In the genomic region with DNA sequence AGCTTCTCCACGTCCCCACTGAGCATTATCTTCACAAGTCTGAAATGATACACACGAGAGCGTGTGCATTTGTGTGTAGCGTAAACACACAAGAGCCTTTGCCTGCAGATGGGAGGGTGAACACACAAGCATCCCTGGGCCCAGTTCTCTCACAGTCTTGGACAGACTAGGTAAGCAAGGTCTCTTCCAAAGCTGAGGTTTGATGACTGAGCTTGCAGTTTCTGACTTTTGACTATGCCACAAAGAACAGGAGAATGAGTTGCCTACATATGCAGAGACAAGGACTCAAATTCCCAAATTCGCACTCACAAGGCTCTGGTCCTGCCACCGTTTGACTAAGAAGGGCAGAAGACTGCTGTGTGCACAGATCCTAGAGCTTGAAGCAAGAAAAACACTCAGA, we compare ENCODE assay signal across 10 cellular contexts. TPM values are rescaled to one million over a fixed set of nuclear protein-coding genes. Genes with fewer than 3 reads are reported as not detected.
DNase-seq lines count a peak whose midpoint lies in the region; ATAC-seq and TF ChIP-seq lines count a peak whose summit lies in the region.
"Had no signal": no experiment of that assay in that cellular context is flagged by ENCODE, and none has a peak within 500 bp of the region (broad histone marks: within the 10 kb centered on the region; RNA-seq: fewer than 3 reads in every experiment).

No MANE protein-coding gene starts in this region.

- in situ Hi-C loops in ACHN (cut with HindIII; ENCODE audit: low pct_ligation_motif_present, low pct_unique_long_range_greater_than_20kb, low sequenced_read_pairs) = no loop called here

- peaks cover 22% of the 10 kb centered on the region for H3K36me3 ChIP-seq in neutrophil
- peaks cover 0 to 5% of the 10 kb centered on the region in 2 donors for H3K36me3 ChIP-seq in adrenal gland (replicated peaks in 1 of 2)

- H3K27ac Mint-ChIP-seq in T-helper 2 cell treated with Interferon-gamma antibody and Interleukin-4, amounts not matched to agents 5 μg/mL and 100 μg/mL, for 36 hours = no peak overlapping the region

- H3K27ac ChIP-seq in neutrophil (peak overlapping the region; percentile 47), adrenal gland (peak overlapping the region in 2 of 5 donors; percentile 77 to 83)

- DNase-seq in T-helper 2 cell treated with Interferon-gamma antibody and Interleukin-4, amounts not matched to agents 5 μg/mL and 100 μg/mL, for 36 hours (ENCODE audit: low spot score) = peak; percentile 15
- no peak for DNase-seq in ACHN
- no peak for DNase-seq in adrenal gland
- no peak for DNase-seq in NCI-H146 treated with DMSO at 0.1 percent for 48 hours (lab: John Stamatoyannopoulos, UW; ENCODE audit: unreplicated experiment)
- DNase-seq: MV-4-11, PC-3 had no signal

- no peak for TF ChIP-seq POLR2A in adrenal gland (IDR thresholded peaks at IDR 0.05)

- H3K4me1 ChIP-seq in neutrophil (ENCODE audit: control insufficient read depth in 1 of 2, insufficient read depth in 1 of 2, low read depth in 1 of 2, low read length in 1 of 2) (peaks cover 36 to 53% of the 10 kb centered on the region in 2 experiments), adrenal gland (replicated peaks in 1 of 2) (peaks cover 0 to 58% of the 10 kb centered on the region in 2 donors)

- no peak for TF ChIP-seq CTCF in neutrophil (IDR thresholded peaks at IDR 0.05)
- no peak for TF ChIP-seq CTCF in adrenal gland (IDR thresholded peaks at IDR 0.05)

- intact Hi-C loops in adrenal gland (cut with DNase I) = no loop called here

- no peaks in the 10 kb centered on the region for H3K9me3 ChIP-seq in neutrophil
- H3K9me3 ChIP-seq in adrenal gland (replicated peaks in 1 of 3) = no peaks in the 10 kb centered on the region

- H3K27me3 Mint-ChIP-seq in T-helper 2 cell treated with Interferon-gamma antibody and Interleukin-4, amounts not matched to agents 5 μg/mL and 100 μg/mL, for 36 hours (ENCODE audit: low read depth) = no peaks in the 10 kb centered on the region

- WGBS in adrenal gland, 4 donors = 87 to 91% (median 90%) methylated on average over 5 to 6 of the region's 6 CpGs

- H3K4me1 Mint-ChIP-seq in T-helper 2 cell treated with Interferon-gamma antibody and Interleukin-4, amounts not matched to agents 5 μg/mL and 100 μg/mL, for 36 hours (ENCODE audit: low read depth) = peaks cover 35% of the 10 kb centered on the region

- H3K4me3 ChIP-seq in neutrophil (ENCODE audit: low read depth in 1 of 2, low read length in 1 of 2) = no peak overlapping the region
- H3K4me3 ChIP-seq in adrenal gland = no peak overlapping the region

- no peaks in the 10 kb centered on the region for H3K9me3 Mint-ChIP-seq in T-helper 2 cell treated with Interferon-gamma antibody and Interleukin-4, amounts not matched to agents 5 μg/mL and 100 μg/mL, for 36 hours

- H3K27me3 ChIP-seq in neutrophil (no peaks in the 10 kb centered on the region), adrenal gland (no peaks in the 10 kb centered on the region)

- peaks cover 50% of the 10 kb centered on the region for H3K36me3 Mint-ChIP-seq in T-helper 2 cell treated with Interferon-gamma antibody and Interleukin-4, amounts not matched to agents 5 μg/mL and 100 μg/mL, for 36 hours (ENCODE audit: low read depth)

- ATAC-seq in GM18502 (IDR thresholded peaks at IDR 0.05; ENCODE audit: poor library complexity, unreplicated experiment) (peak; percentile 9), GM21528 (IDR thresholded peaks at IDR 0.05; ENCODE audit: low FRiP score, unreplicated experiment) (peak; percentile 2), esophagus mucosa (no peak)
- ATAC-seq: PC-3 had no signal

- H3K4me3 Mint-ChIP-seq in T-helper 2 cell treated with Interferon-gamma antibody and Interleukin-4, amounts not matched to agents 5 μg/mL and 100 μg/mL, for 36 hours = peak overlapping the region; percentile 71

RNA-seq across cellular contexts. Expression of gene FAM53B, which starts 55.8 kb away (rescaled TPM):
- total RNA-seq in adrenal gland (10 to 100 TPM; 37.7 to 90.9 (median 82.3) TPM), esophagus mucosa (24.9 TPM)
- polyA plus RNA-seq in adrenal gland = 10 to 100 TPM; 15.1 to 56.7 (median 17.8) TPM
